ENCODE assay signal across 10 cellular contexts in the genomic region with DNA sequence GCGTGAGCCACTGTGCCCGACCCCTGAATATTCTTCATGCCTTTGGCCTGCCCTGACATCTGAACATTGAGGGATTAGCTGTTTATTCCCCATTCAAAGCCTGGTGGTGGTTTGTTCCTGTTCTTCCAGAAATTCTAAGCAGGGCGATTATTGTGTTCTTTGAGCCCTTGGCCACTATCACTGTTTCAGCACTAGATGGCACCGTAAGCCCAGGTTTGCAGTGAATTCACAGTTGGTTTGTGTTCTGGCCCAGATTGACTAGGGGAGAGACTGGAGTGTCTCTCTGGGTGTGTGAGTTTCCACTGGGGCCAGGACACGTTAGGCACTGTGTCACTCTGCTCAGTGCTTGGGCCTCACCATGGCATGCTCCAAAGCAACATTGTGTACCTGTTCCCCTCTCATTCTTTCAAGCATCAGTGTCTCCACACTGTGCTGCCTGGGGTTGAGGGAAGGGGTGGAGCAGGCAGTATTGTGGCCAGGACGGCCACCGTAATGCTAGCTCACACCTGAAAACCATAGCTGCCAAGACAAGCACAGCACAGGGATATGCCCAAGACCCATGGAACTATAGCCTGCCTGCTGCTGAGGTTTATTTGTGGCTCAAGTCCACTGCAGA. TPM values are rescaled to one million over a fixed set of nuclear protein-coding genes. Genes with fewer than 3 reads are reported as not detected.
DNase-seq lines count a peak whose midpoint lies in the region; ATAC-seq and TF ChIP-seq lines count a peak whose summit lies in the region.
"Had no signal": no experiment of that assay in that cellular context is flagged by ENCODE, and none has a peak within 500 bp of the region (broad histone marks: within the 10 kb centered on the region; RNA-seq: fewer than 3 reads in every experiment).

No MANE protein-coding gene starts in this region.

- H3K4me3 ChIP-seq in gastroesophageal sphincter: no peak overlapping the region

- no peaks in the 10 kb centered on the region for H3K79me1 ChIP-seq in H9 (ENCODE audit: insufficient read depth, low read depth, low read length, poor library complexity, severe bottlenecking)

- no peak overlapping the region for H3K4ac ChIP-seq in H9 (ENCODE audit: low read depth, low read length)

- H3K27me3 ChIP-seq in H9 (ENCODE audit: insufficient read depth, low read length): no peaks in the 10 kb centered on the region
- no peaks in the 10 kb centered on the region for H3K27me3 ChIP-seq in gastroesophageal sphincter

- H3K79me2 ChIP-seq in H9 (ENCODE audit: insufficient read depth, low read length): peaks cover 2% of the 10 kb centered on the region; the same call in 1 of the 2 replicates

- H2BK15ac ChIP-seq in H9 (ENCODE audit: low read depth, low read length): no peak overlapping the region

- H4K20me1 ChIP-seq in H9 (ENCODE audit: control insufficient read depth, insufficient read depth, insufficient read length): no peaks in the 10 kb centered on the region

- H3K4me1 ChIP-seq in H9 (ENCODE audit: insufficient read depth, low read length): peaks cover 8% of the 10 kb centered on the region; the same call in 1 of the 2 replicates
- peaks cover 0 to 14% (median 0%) of the 10 kb centered on the region in 3 donors for H3K4me1 ChIP-seq in gastroesophageal sphincter

- no peaks in the 10 kb centered on the region for H3K27me3 Mint-ChIP-seq in H9 (ENCODE audit: low read depth)
- no peaks in the 10 kb centered on the region for H3K27me3 Mint-ChIP-seq in T-helper 17 cell
- H3K27me3 Mint-ChIP-seq: IgD-negative memory B cell had no signal

- H3K27ac Mint-ChIP-seq in H9 (peak overlapping the region in 1 of 3 experiments; percentile 9; a peak in 1 of 7 replicates), T-helper 17 cell (peak overlapping the region; percentile 0)
- H3K27ac Mint-ChIP-seq: IgD-negative memory B cell had no signal

- H2BK120ac ChIP-seq in H9 (ENCODE audit: low read depth, low read length, poor library complexity, severe bottlenecking): no peak overlapping the region

- H3K4me3 Mint-ChIP-seq in H9 (no peak overlapping the region), T-helper 17 cell (no peak overlapping the region)

- H3K36me3 Mint-ChIP-seq in H9 (ENCODE audit: insufficient read depth in 1 of 3, low read depth in 3 of 3) (peaks cover 11 to 20% (median 15%) of the 10 kb centered on the region in 3 experiments), T-helper 17 cell (ENCODE audit: low read depth) (peaks cover 2% of the 10 kb centered on the region)

- no peak overlapping the region for H3K18ac ChIP-seq in H9 (ENCODE audit: insufficient read length, low read depth, low read length)

- peaks cover 11 to 19% of the 10 kb centered on the region in 2 experiments for H3K9me3 Mint-ChIP-seq in H9

- WGBS in H9 (ENCODE audit: extremely low coverage, insufficient read length, low lambda C conversion rate): no CpG with 5 or more reads among the region's 7 CpGs
- 95% methylated on average over 4 of the region's 7 CpGs; no CpG with 5 or more reads in 1 of the 2 donors for WGBS in gastroesophageal sphincter (ENCODE audit: low coverage in 1 of 2), 2 donors

- no peak overlapping the region for H2AFZ ChIP-seq in H9 (ENCODE audit: low read length)

- no peak for TF ChIP-seq EP300 in gastroesophageal sphincter (IDR thresholded peaks at IDR 0.05)

- no peaks in the 10 kb centered on the region for H3K36me3 ChIP-seq in gastroesophageal sphincter

- no peaks in the 10 kb centered on the region for H3K9me3 ChIP-seq in H9 (ENCODE audit: control insufficient read depth, low read depth, low read length)
- no peaks in the 10 kb centered on the region for H3K9me3 ChIP-seq in T-helper 17 cell (ENCODE audit: control insufficient read depth, low read length, poor library complexity, severe bottlenecking)
- H3K9me3 ChIP-seq in gastroesophageal sphincter: peaks cover 0 to 15% (median 0%) of the 10 kb centered on the region in 3 donors

- no peak overlapping the region for H2BK20ac ChIP-seq in H9 (ENCODE audit: low read depth, low read length, poor library complexity, severe bottlenecking)

- no peaks in the 10 kb centered on the region for H3K23me2 ChIP-seq in H9 (ENCODE audit: insufficient read length, low read depth, low read length, poor library complexity, severe bottlenecking)

- H4K5ac ChIP-seq in H9 (ENCODE audit: insufficient read length, low read depth, low read length): no peak overlapping the region

- peak; percentile 83 for TF ChIP-seq CTCF in H9 (conservative IDR thresholded peaks at IDR 0.05)
- peak in 1 of 4 experiments; percentile 30 for TF ChIP-seq CTCF in gastroesophageal sphincter (IDR thresholded peaks at IDR 0.05)

- no peak overlapping the region for H4K8ac ChIP-seq in H9 (replicated peaks; ENCODE audit: insufficient read length, low read depth, low read length)

- no peak overlapping the region for H3K14ac ChIP-seq in H9 (ENCODE audit: insufficient read depth, low read length)

- no peak overlapping the region for H3K23ac ChIP-seq in H9 (ENCODE audit: insufficient read length, low read depth, low read length)

- ATAC-seq in T-helper 17 cell: peak; percentile 51
- ATAC-seq in gastroesophageal sphincter: peak; percentile 3
- no peak for ATAC-seq in stimulated activated naive CD8-positive, alpha-beta T cell treated with anti-CD3 and anti-CD28 coated beads, Interleukin-15, Interleukin-2, amounts not matched to agents 100 U/mL and 50 U/mL, for 24 hours
- no peak for ATAC-seq in HG02870 (IDR thresholded peaks at IDR 0.05; ENCODE audit: unreplicated experiment)
- no peak for ATAC-seq in GM18861 (IDR thresholded peaks at IDR 0.05; ENCODE audit: unreplicated experiment)

- H3K27ac ChIP-seq in H9 (ENCODE audit: insufficient read length, low read depth, low read length): no peak overlapping the region
- H3K27ac ChIP-seq in gastroesophageal sphincter: no peak overlapping the region

- no peak overlapping the region for H3T11ph ChIP-seq in H9 (ENCODE audit: low read length)

- H4K91ac ChIP-seq in H9 (ENCODE audit: insufficient read length, low read depth, low read length): no peak overlapping the region

- H3K4me1 Mint-ChIP-seq in H9 (peaks cover 10 to 24% of the 10 kb centered on the region in 2 experiments), T-helper 17 cell (peaks cover 13% of the 10 kb centered on the region)

- H2BK5ac ChIP-seq in H9 (ENCODE audit: insufficient read length, low read length): no peak overlapping the region

- DNase-seq in CD1c-positive myeloid dendritic cell (ENCODE audit: extremely low spot score): peak; percentile 55
- peak; percentile 69 for DNase-seq in H9
- DNase-seq in T-helper 17 cell: no peak
- DNase-seq in stimulated activated naive CD8-positive, alpha-beta T cell treated with anti-CD3 and anti-CD28 coated beads, Interleukin-15, Interleukin-2, amounts not matched to agents 100 U/mL and 50 U/mL, for 24 hours: peak; percentile 18
- no peak for DNase-seq in NCI-H187 (lab: John Stamatoyannopoulos, UW)
- DNase-seq: left cardiac atrium had no signal

- no peak overlapping the region for H3K9ac ChIP-seq in H9 (ENCODE audit: extremely low read depth, insufficient read length, low read length)

- no peak overlapping the region for H3K4me2 ChIP-seq in H9 (ENCODE audit: insufficient read depth, insufficient read length, low read length)

- no peak overlapping the region for H2BK12ac ChIP-seq in H9 (ENCODE audit: insufficient read length, low read depth, low read length)

- no peak overlapping the region for H3K56ac ChIP-seq in H9 (ENCODE audit: insufficient read length, low read depth, low read length)

- TF ChIP-seq POLR2A in gastroesophageal sphincter (IDR thresholded peaks at IDR 0.05): no peak

- no peak overlapping the region for H2AK5ac ChIP-seq in H9 (ENCODE audit: insufficient read length, low read length)

RNA-seq across cellular contexts. Expression of gene PKN2, which starts 52.7 kb away (rescaled TPM):
- total RNA-seq in H9 (2021) (32.0 and 32.5 TPM in 2 replicates), T-helper 17 cell (10 to 100 TPM; 35.0 to 42.6 TPM), gastroesophageal sphincter (10 to 100 TPM; 30.9 to 47.8 (median 38.4) TPM)

Comparison
In these comparisons a context has a peak if more than half of its experiments do, and no peak if none do; other contexts are left out.
1. DNase-seq: peak in CD1c-positive myeloid dendritic cell (single experiment), H9 (single experiment) and stimulated activated naive CD8-positive, alpha-beta T cell treated with anti-CD3 and anti-CD28 coated beads, Interleukin-15, Interleukin-2, amounts not matched to agents 100 U/mL and 50 U/mL, for 24 hours (single experiment); none in T-helper 17 cell (0 of 3) and NCI-H187 (0 of 2).
2. ATAC-seq: peak in T-helper 17 cell (single experiment) and gastroesophageal sphincter (single experiment); none in stimulated activated naive CD8-positive, alpha-beta T cell treated with anti-CD3 and anti-CD28 coated beads, Interleukin-15, Interleukin-2, amounts not matched to agents 100 U/mL and 50 U/mL, for 24 hours (single experiment), HG02870 (single experiment) and GM18861 (single experiment).